16 cellular contexts compared by ENCODE assay signal in genomic region chr10:71693377-71693776, GRCh38. TPM values are rescaled to one million over a fixed set of nuclear protein-coding genes. Genes with fewer than 3 reads are reported as not detected.
DNase-seq lines count a peak whose midpoint lies in the region; ATAC-seq, FAIRE-seq and TF ChIP-seq lines count a peak whose summit lies in the region.
"Had no signal": no experiment of that assay in that cellular context is flagged by ENCODE, and none has a peak within 500 bp of the region (broad histone marks: within the 10 kb centered on the region; RNA-seq: fewer than 3 reads in every experiment).

No MANE protein-coding gene starts in this region.

- no peak for TF ChIP-seq EP300 in gastroesophageal sphincter (IDR thresholded peaks at IDR 0.05)

- CTCF ChIA-PET in activated naive CD4-positive, alpha-beta T cell treated with anti-CD3 and anti-CD28 coated beads, Interleukin-2, amount 10 ng/mL, durations not matched to agents 7 days and 5 days (lab: Charles Lee): interaction anchor here (1.0 to 8.6 kb wide), 5 partner anchors 16 to 379 kb away, joined by 3 to 126 read pairs (median 5); no protein-coding TSS in a partner anchor
- CTCF ChIA-PET in activated naive CD4-positive, alpha-beta T cell treated with anti-CD3 and anti-CD28 coated beads for 36 hours (lab: Charles Lee): interaction anchor here (0.6 to 9.6 kb wide), 6 partner anchors 13 to 219 kb away, joined by 3 to 138 read pairs (median 5); no protein-coding TSS in a partner anchor

- FAIRE-seq in small intestine (lab: Jason Lieb, UNC): no peak
- FAIRE-seq: islet of Langerhans had no signal

- H3K27ac ChIP-seq in small intestine (ENCODE audit: low read depth in 1 of 2, low read length in 1 of 2) (peak overlapping the region in 1 of 2 donors; percentile 19), gastroesophageal sphincter (peak overlapping the region in 2 of 4 donors; percentile 21 to 49)

- H3K36me3 Mint-ChIP-seq in activated naive CD4-positive, alpha-beta T cell treated with anti-CD3 and anti-CD28 coated beads, Interleukin-2, amount 10 ng/mL, durations not matched to agents 7 days and 5 days: no peaks in the 10 kb centered on the region
- no peaks in the 10 kb centered on the region for H3K36me3 Mint-ChIP-seq in activated naive CD4-positive, alpha-beta T cell treated with anti-CD3 and anti-CD28 coated beads for 36 hours (ENCODE audit: low read depth)

- H3K9me3 ChIP-seq in small intestine (ENCODE audit: control insufficient read depth, low read depth): no peaks in the 10 kb centered on the region
- peaks cover 0 to 7% (median 0%) of the 10 kb centered on the region in 3 donors for H3K9me3 ChIP-seq in gastroesophageal sphincter
- H3K9me3 ChIP-seq: suprapubic skin had no signal

- H3K9me3 Mint-ChIP-seq in activated naive CD4-positive, alpha-beta T cell treated with anti-CD3 and anti-CD28 coated beads, Interleukin-2, amount 10 ng/mL, durations not matched to agents 7 days and 5 days: peaks cover 2% of the 10 kb centered on the region
- no peaks in the 10 kb centered on the region for H3K9me3 Mint-ChIP-seq in activated naive CD4-positive, alpha-beta T cell treated with anti-CD3 and anti-CD28 coated beads for 36 hours

- 17 to 39% (median 34%) methylated on average over 5 of the region's 5 CpGs for whole genome bisulfite sequencing in small intestine, 3 donors
- WGBS in gastroesophageal sphincter (ENCODE audit: low coverage in 1 of 2), 2 donors: 29 to 58% methylated on average over 5 of the region's 5 CpGs

- peak overlapping the region; percentile 77 for H3K27ac Mint-ChIP-seq in activated naive CD4-positive, alpha-beta T cell treated with anti-CD3 and anti-CD28 coated beads, Interleukin-2, amount 10 ng/mL, durations not matched to agents 7 days and 5 days
- no peak overlapping the region for H3K27ac Mint-ChIP-seq in activated naive CD4-positive, alpha-beta T cell treated with anti-CD3 and anti-CD28 coated beads for 36 hours

- no peak for TF ChIP-seq CTCF in fibroblast of pulmonary artery (IDR thresholded peaks at IDR 0.05; ENCODE audit: low read length, missing control alignments)
- TF ChIP-seq CTCF in gastroesophageal sphincter (IDR thresholded peaks at IDR 0.05): no peak

- ATAC-seq in HG03342 (IDR thresholded peaks at IDR 0.05; ENCODE audit: unreplicated experiment) (no peak), gastroesophageal sphincter (no peak)

- peaks cover 43% of the 10 kb centered on the region for H3K4me1 Mint-ChIP-seq in activated naive CD4-positive, alpha-beta T cell treated with anti-CD3 and anti-CD28 coated beads, Interleukin-2, amount 10 ng/mL, durations not matched to agents 7 days and 5 days
- peaks cover 32% of the 10 kb centered on the region for H3K4me1 Mint-ChIP-seq in activated naive CD4-positive, alpha-beta T cell treated with anti-CD3 and anti-CD28 coated beads for 36 hours (ENCODE audit: low read depth)

- no peak overlapping the region for H3K4me3 Mint-ChIP-seq in activated naive CD4-positive, alpha-beta T cell treated with anti-CD3 and anti-CD28 coated beads, Interleukin-2, amount 10 ng/mL, durations not matched to agents 7 days and 5 days
- no peak overlapping the region for H3K4me3 Mint-ChIP-seq in activated naive CD4-positive, alpha-beta T cell treated with anti-CD3 and anti-CD28 coated beads for 36 hours

- H3K27me3 ChIP-seq in small intestine (ENCODE audit: control insufficient read depth in 2 of 2, insufficient read depth in 2 of 2, low read length in 2 of 2) (no peaks in the 10 kb centered on the region), gastroesophageal sphincter (no peaks in the 10 kb centered on the region)
- H3K27me3 ChIP-seq: suprapubic skin had no signal

- H3K36me3 ChIP-seq in small intestine (ENCODE audit: control insufficient read depth in 2 of 2, insufficient read depth in 2 of 2, low read length in 2 of 2) (no peaks in the 10 kb centered on the region), gastroesophageal sphincter (no peaks in the 10 kb centered on the region)
- H3K36me3 ChIP-seq: suprapubic skin had no signal

- peaks cover 7% of the 10 kb centered on the region for H3K27me3 Mint-ChIP-seq in activated naive CD4-positive, alpha-beta T cell treated with anti-CD3 and anti-CD28 coated beads, Interleukin-2, amount 10 ng/mL, durations not matched to agents 7 days and 5 days
- no peaks in the 10 kb centered on the region for H3K27me3 Mint-ChIP-seq in activated naive CD4-positive, alpha-beta T cell treated with anti-CD3 and anti-CD28 coated beads for 36 hours (ENCODE audit: low read depth)

- no peak for TF ChIP-seq POLR2A in gastroesophageal sphincter (IDR thresholded peaks at IDR 0.05)

- peaks cover 4 to 9% of the 10 kb centered on the region in 2 donors for H3K4me1 ChIP-seq in small intestine (ENCODE audit: control insufficient read depth in 2 of 2, insufficient read depth in 1 of 2, low read depth in 1 of 2, low read length in 1 of 2)
- peaks cover 0 to 52% (median 0%) of the 10 kb centered on the region in 3 donors for H3K4me1 ChIP-seq in gastroesophageal sphincter

- DNase-seq in activated naive CD4-positive, alpha-beta T cell treated with anti-CD3 and anti-CD28 coated beads, Interleukin-2, amount 10 ng/mL, durations not matched to agents 7 days and 5 days: no peak
- no peak for DNase-seq in activated naive CD4-positive, alpha-beta T cell treated with anti-CD3 and anti-CD28 coated beads for 36 hours
- DNase-seq in NCI-H146 treated with DMSO at 0.1 percent for 48 hours (lab: John Stamatoyannopoulos, UW; ENCODE audit: unreplicated experiment) (peak; percentile 3), fibroblast of pulmonary artery (ENCODE audit: low read depth) (peak; percentile 53), small intestine (peak; percentile 68), HK-2 (ENCODE audit: unreplicated experiment) (no peak)
- DNase-seq: ACHN, DMS79, foreskin melanocyte, NCI-H1436, NCI-H524 treated with DMSO at 0.1 percent for 48 hours, T1000 had no signal

- intact Hi-C loops in activated naive CD4-positive, alpha-beta T cell treated with anti-CD3 and anti-CD28 coated beads for 36 hours (cut with micrococcal nuclease): no loop called here

- H3K4me3 ChIP-seq in fibroblast of pulmonary artery (replicated peaks; ENCODE audit: low read depth, low read length): no peak overlapping the region
- no peak overlapping the region for H3K4me3 ChIP-seq in small intestine (ENCODE audit: low read depth in 1 of 2, low read length in 2 of 2)
- H3K4me3 ChIP-seq in gastroesophageal sphincter: no peak overlapping the region
- H3K4me3 ChIP-seq: suprapubic skin had no signal

RNA-seq across cellular contexts. Expression of gene C10orf105, which starts 26.2 kb away (rescaled TPM):
- under 1 TPM; 0.32 to 0.36 TPM for total RNA-seq in activated naive CD4-positive, alpha-beta T cell treated with anti-CD3 and anti-CD28 coated beads for 36 hours
- under 1 TPM in 1 of 3 donors, not detected in 2; 0.06 TPM for polyA plus RNA-seq in small intestine
- total RNA-seq in gastroesophageal sphincter: under 1 TPM in 1 of 4 donors, not detected in 3; 0.13 TPM

Comparison
In these comparisons a context has a peak if more than half of its experiments do, and no peak if none do; other contexts are left out.
1. DNase-seq: peak in NCI-H146 treated with DMSO at 0.1 percent for 48 hours (single experiment), fibroblast of pulmonary artery (single experiment) and small intestine (single experiment); none in activated naive CD4-positive, alpha-beta T cell treated with anti-CD3 and anti-CD28 coated beads, Interleukin-2, amount 10 ng/mL, durations not matched to agents 7 days and 5 days (single experiment), activated naive CD4-positive, alpha-beta T cell treated with anti-CD3 and anti-CD28 coated beads for 36 hours (single experiment) and HK-2 (single experiment).